11 cellular contexts compared by ENCODE assay signal in the genomic region with DNA sequence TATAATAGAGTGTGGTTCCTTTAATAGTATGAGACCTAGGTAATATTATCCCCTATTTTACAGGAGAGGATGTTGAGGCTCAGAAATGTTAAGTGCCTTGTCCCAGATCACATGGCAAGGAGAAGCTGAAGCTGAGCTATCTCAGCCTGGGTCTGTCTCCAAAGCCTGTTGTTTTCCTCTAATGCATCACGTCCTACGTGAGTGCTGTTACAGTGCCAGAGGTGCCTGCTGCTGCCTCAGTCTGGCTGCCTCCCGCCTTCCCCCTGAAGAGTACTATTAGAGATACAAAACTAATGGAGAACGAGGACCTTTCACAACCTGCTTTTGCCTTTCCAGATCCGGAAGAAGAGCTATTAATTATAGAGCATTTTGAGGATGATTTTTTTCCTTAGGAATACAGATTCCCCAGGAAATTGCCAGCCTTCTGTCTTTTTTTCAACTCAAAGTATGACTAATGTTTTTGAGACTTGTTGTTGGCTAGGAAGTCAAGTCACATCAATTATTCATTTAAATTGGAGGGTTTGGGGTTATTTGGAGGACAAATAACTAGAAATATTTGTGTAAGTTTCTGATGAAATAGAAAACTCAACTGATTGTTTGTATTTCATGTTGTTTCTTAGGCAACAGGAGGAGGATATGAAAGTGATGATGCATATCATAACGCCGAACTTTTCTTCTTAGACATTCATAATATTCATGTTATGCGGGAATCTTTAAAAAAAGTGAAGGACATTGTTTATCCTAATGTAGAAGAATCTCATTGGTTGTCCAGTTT. TPM values are rescaled to one million over a fixed set of nuclear protein-coding genes. Genes with fewer than 3 reads are reported as not detected.
DNase-seq lines count a peak whose midpoint lies in the region; ATAC-seq and TF ChIP-seq lines count a peak whose summit lies in the region.
"Had no signal": no experiment of that assay in that cellular context is flagged by ENCODE, and none has a peak within 500 bp of the region (broad histone marks: within the 10 kb centered on the region; RNA-seq: fewer than 3 reads in every experiment).

No MANE protein-coding gene starts in this region.

- 58 to 64% (median 62%) methylated on average over 8 of the region's 8 CpGs for WGBS in heart left ventricle, 4 donors
- 47 to 54% methylated on average over 8 of the region's 8 CpGs for WGBS in testis, 2 donors

- H3K36me3 ChIP-seq in heart left ventricle (peaks cover 0 to 53% (median 18%) of the 10 kb centered on the region in 9 donors), testis (ENCODE audit: low read depth, missing control alignments) (no peaks in the 10 kb centered on the region)

- TF ChIP-seq POLR2A in heart left ventricle (IDR thresholded peaks at IDR 0.05): no peak
- TF ChIP-seq POLR2A in testis (IDR thresholded peaks at IDR 0.05): no peak

- intact Hi-C loops in heart left ventricle (cut with DNase I) (no loop called here), testis (cut with DNase I; ENCODE audit: low total_unique reads) (no loop called here)

- H3K27me3 Mint-ChIP-seq in T-cell: peaks cover 0 to 18% of the 10 kb centered on the region in 2 donors

- CTCF ChIA-PET in T-cell (lab: Charles Lee): no interaction called here

- no peaks in the 10 kb centered on the region for H3K9me3 Mint-ChIP-seq in T-cell

- no peaks in the 10 kb centered on the region for H3K9me3 ChIP-seq in heart left ventricle
- H3K9me3 ChIP-seq in testis: no peaks in the 10 kb centered on the region

- H3K36me3 Mint-ChIP-seq in T-cell: peaks cover 40% of the 10 kb centered on the region

- ATAC-seq in SK-N-SH treated with all-trans-retinoic acid at 6 μM for 48 hours (peak; percentile 94), heart left ventricle (peak in 3 of 4 donors; percentile 39 to 75 (median 51)), T-cell (replicated peaks in 1 of 4) (no peak)
- ATAC-seq: GM12878 had no signal

- H3K4me3 ChIP-seq in heart left ventricle (no peak overlapping the region), testis (no peak overlapping the region)
- H3K4me3 ChIP-seq: GM12878 had no signal

- POLR2A ChIA-PET in T-cell (lab: Charles Lee): no interaction called here

- TF ChIP-seq CTCF in heart left ventricle (IDR thresholded peaks at IDR 0.05) (no peak), testis (IDR thresholded peaks at IDR 0.05) (no peak)

- H3K4me1 Mint-ChIP-seq in T-cell: peaks cover 0 to 16% (median 3%) of the 10 kb centered on the region in 3 donors

- H3K27me3 ChIP-seq in heart left ventricle (no peaks in the 10 kb centered on the region), testis (no peaks in the 10 kb centered on the region)

- H3K4me3 Mint-ChIP-seq in T-cell: no peak overlapping the region

- H3K27ac Mint-ChIP-seq in T-cell: no peak overlapping the region

- H3K27ac ChIP-seq in heart left ventricle (peak overlapping the region in 1 of 12 donors; percentile 2), testis (no peak overlapping the region)
- H3K27ac ChIP-seq: HL-60 had no signal

- H3K4me1 ChIP-seq in heart left ventricle (no peaks in the 10 kb centered on the region), testis (no peaks in the 10 kb centered on the region)

- DNase-seq in NCI-H2196 (lab: John Stamatoyannopoulos, UW; ENCODE audit: unreplicated experiment) (peak; percentile 2), NCI-H2196 treated with DMSO at 0.1 percent for 48 hours (lab: John Stamatoyannopoulos, UW; ENCODE audit: unreplicated experiment) (no peak), heart left ventricle (peak in 3 of 5 donors; percentile 6 to 30 (median 17)), testis (peak; percentile 46), T-cell (no peak), NCI-H187 (lab: John Stamatoyannopoulos, UW) (no peak), GOT3 (lab: John Stamatoyannopoulos, UW) (no peak)
- DNase-seq: erythroblast had no signal

TF ChIP-seq in SK-N-SH treated with all-trans-retinoic acid at 6 μM for 48 hours, 23 proteins besides CTCF, POLR2A, EP300 and RAD21:
- no peak for TF ChIP-seq ZFP3 (CRISPR knock-in tag; IDR thresholded peaks at IDR 0.05)
- peak; percentile 70 for TF ChIP-seq ISL1 (CRISPR knock-in tag; IDR thresholded peaks at IDR 0.05)

RNA-seq across cellular contexts. Expression of a gene that starts 43.9 kb away (rescaled TPM):
- total RNA-seq in heart left ventricle: 10 to 100 TPM; 12.8 to 59.7 (median 21.0) TPM
- polyA plus RNA-seq in heart left ventricle: 10 to 100 TPM in 1 of 2 donors, 1 to 10 TPM in 1; 5.1 to 23.3 TPM
- total RNA-seq in testis: 10 to 100 TPM; 50.3 to 57.2 TPM
- polyA plus RNA-seq in testis (ENCODE audit: insufficient read depth, low read depth, low replicate concordance): 26.1 TPM
- 10 to 100 TPM; 33.8 to 58.3 (median 39.4) TPM for total RNA-seq in T-cell

Comparison
In these comparisons a context has a peak if more than half of its experiments do, and no peak if none do; other contexts are left out.
1. DNase-seq: peak in NCI-H2196 (single experiment), heart left ventricle (3 of 5) and testis (single experiment); none in NCI-H2196 treated with DMSO at 0.1 percent for 48 hours (single experiment), T-cell (0 of 34), NCI-H187 (0 of 2) and GOT3 (single experiment).
2. ATAC-seq: peak in SK-N-SH treated with all-trans-retinoic acid at 6 μM for 48 hours (single experiment) and heart left ventricle (3 of 4); none in T-cell (0 of 4).